21 cellular contexts compared by ENCODE assay signal in the genomic region with DNA sequence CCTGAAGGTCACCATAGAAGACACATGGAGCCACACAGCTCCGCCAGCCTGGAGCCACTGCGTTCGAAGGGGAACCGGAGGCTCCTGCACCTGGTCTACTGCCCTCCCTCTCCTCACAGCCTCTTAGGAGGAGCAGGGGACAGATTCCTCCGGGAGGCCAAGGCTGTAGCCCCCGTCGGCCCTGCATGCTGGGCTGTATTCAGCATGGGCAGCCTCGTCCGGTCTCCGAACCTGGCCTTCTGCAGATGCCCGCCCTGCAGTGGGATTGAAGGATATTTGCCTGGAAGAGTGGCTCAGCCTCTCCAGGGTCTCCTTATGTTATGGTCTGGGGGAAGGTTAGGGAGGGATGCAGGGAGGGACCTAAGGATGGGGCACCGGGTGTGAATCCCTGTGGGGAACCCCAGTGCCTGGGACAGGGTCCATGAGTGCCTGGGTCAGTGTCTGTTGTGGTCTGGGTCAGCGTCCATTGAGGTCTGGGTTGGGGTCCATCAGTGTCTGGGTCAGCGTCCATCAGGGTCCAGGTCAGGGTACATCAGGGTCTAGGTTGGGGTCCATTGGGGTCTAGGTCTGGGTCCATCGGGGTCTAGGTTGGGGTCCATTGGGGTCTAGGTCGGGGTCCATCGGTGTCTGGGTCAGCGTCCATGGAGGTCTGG. TPM values are rescaled to one million over a fixed set of nuclear protein-coding genes. Genes with fewer than 3 reads are reported as not detected.
DNase-seq lines count a peak whose midpoint lies in the region; ATAC-seq and TF ChIP-seq lines count a peak whose summit lies in the region.
"Had no signal": no experiment of that assay in that cellular context is flagged by ENCODE, and none has a peak within 500 bp of the region (broad histone marks: within the 10 kb centered on the region; RNA-seq: fewer than 3 reads in every experiment).

No MANE protein-coding gene starts in this region.

- intact Hi-C loops in sigmoid colon (cut with DNase I) = no loop called here

- peaks cover 6% of the 10 kb centered on the region for H3K36me3 Mint-ChIP-seq in activated naive CD8-positive, alpha-beta T cell treated with anti-CD3 and anti-CD28 coated beads, Interleukin-2, amount 10 ng/mL, durations not matched to agents 7 days and 5 days
- peaks cover 10% of the 10 kb centered on the region for H3K36me3 Mint-ChIP-seq in activated naive CD8-positive, alpha-beta T cell treated with anti-CD3 and anti-CD28 coated beads for 36 hours

- no peak for TF ChIP-seq POLR2A in sigmoid colon (IDR thresholded peaks at IDR 0.05)

- no peak overlapping the region for H3K27ac Mint-ChIP-seq in activated naive CD8-positive, alpha-beta T cell treated with anti-CD3 and anti-CD28 coated beads, Interleukin-2, amount 10 ng/mL, durations not matched to agents 7 days and 5 days
- H3K27ac Mint-ChIP-seq in activated naive CD8-positive, alpha-beta T cell treated with anti-CD3 and anti-CD28 coated beads for 36 hours = no peak overlapping the region

- H3K9me2 ChIP-seq in Loucy (replicated peaks; ENCODE audit: low read depth, low read length) = no peaks in the 10 kb centered on the region
- no peaks in the 10 kb centered on the region for H3K9me2 ChIP-seq in hepatocyte (replicated peaks; ENCODE audit: insufficient read depth)

- H2AFZ ChIP-seq in Loucy (ENCODE audit: low read length) (no peak overlapping the region), hepatocyte (no peak overlapping the region)

- H4K20me1 ChIP-seq in Loucy (ENCODE audit: insufficient read depth, low read length, poor library complexity, severe bottlenecking) (no peaks in the 10 kb centered on the region), hepatocyte (ENCODE audit: insufficient read depth, poor library complexity, severe bottlenecking) (no peaks in the 10 kb centered on the region)

- TF ChIP-seq CTCF in Loucy (conservative IDR thresholded peaks at IDR 0.05; ENCODE audit: low read length) = no peak
- no peak for TF ChIP-seq CTCF in hepatocyte (IDR thresholded peaks at IDR 0.05; ENCODE audit: poor library complexity)
- TF ChIP-seq CTCF in sigmoid colon (IDR thresholded peaks at IDR 0.05) = no peak

- H3K9me3 Mint-ChIP-seq in activated naive CD8-positive, alpha-beta T cell treated with anti-CD3 and anti-CD28 coated beads, Interleukin-2, amount 10 ng/mL, durations not matched to agents 7 days and 5 days = peaks cover 3% of the 10 kb centered on the region
- peaks cover 7% of the 10 kb centered on the region for H3K9me3 Mint-ChIP-seq in activated naive CD8-positive, alpha-beta T cell treated with anti-CD3 and anti-CD28 coated beads for 36 hours

- H3K27me3 ChIP-seq in Loucy (ENCODE audit: insufficient read depth, low read length, poor library complexity, severe bottlenecking) = no peaks in the 10 kb centered on the region
- no peaks in the 10 kb centered on the region for H3K27me3 ChIP-seq in hepatocyte
- H3K27me3 ChIP-seq in sigmoid colon = no peaks in the 10 kb centered on the region

- H3K79me2 ChIP-seq in Loucy (ENCODE audit: insufficient read depth, low read length) (no peaks in the 10 kb centered on the region), hepatocyte (no peaks in the 10 kb centered on the region)

- peaks cover 15% of the 10 kb centered on the region for H3K4me1 Mint-ChIP-seq in activated naive CD8-positive, alpha-beta T cell treated with anti-CD3 and anti-CD28 coated beads, Interleukin-2, amount 10 ng/mL, durations not matched to agents 7 days and 5 days
- peaks cover 7% of the 10 kb centered on the region for H3K4me1 Mint-ChIP-seq in activated naive CD8-positive, alpha-beta T cell treated with anti-CD3 and anti-CD28 coated beads for 36 hours

- no peak overlapping the region for H3K27ac ChIP-seq in hepatocyte
- H3K27ac ChIP-seq in sigmoid colon = no peak overlapping the region

- H3K27me3 Mint-ChIP-seq in activated naive CD8-positive, alpha-beta T cell treated with anti-CD3 and anti-CD28 coated beads, Interleukin-2, amount 10 ng/mL, durations not matched to agents 7 days and 5 days = peaks cover 10% of the 10 kb centered on the region
- H3K27me3 Mint-ChIP-seq in activated naive CD8-positive, alpha-beta T cell treated with anti-CD3 and anti-CD28 coated beads for 36 hours = peaks cover 12% of the 10 kb centered on the region

- DNase-seq in activated naive CD8-positive, alpha-beta T cell treated with anti-CD3 and anti-CD28 coated beads, Interleukin-2, amount 10 ng/mL, durations not matched to agents 7 days and 5 days = peak; percentile 20
- DNase-seq in activated naive CD8-positive, alpha-beta T cell treated with anti-CD3 and anti-CD28 coated beads for 36 hours = no peak
- DNase-seq in hepatocyte (ENCODE audit: low spot score) (peak; percentile 1), sigmoid colon (peak; percentile 48), NCI-H2227 (lab: John Stamatoyannopoulos, UW; ENCODE audit: unreplicated experiment) (no peak)
- DNase-seq: ACHN, C1 segment of cervical spinal cord, KBM-7, NCI-H1105 treated with DMSO at 0.1 percent for 48 hours, NCI-H1694, NCI-H2107, NCI-H2227 treated with DMSO at 0.1 percent for 48 hours, NCI-H510A treated with DMSO at 0.1 percent for 48 hours, NCI-H774, OCI-M1, SHP77 treated with DMSO at 0.1 percent for 48 hours had no signal

- H3K4me3 ChIP-seq in Loucy (ENCODE audit: low read length, poor library complexity, severe bottlenecking) (no peak overlapping the region), hepatocyte (no peak overlapping the region), sigmoid colon (no peak overlapping the region)

- no peak overlapping the region for H3K4me3 Mint-ChIP-seq in activated naive CD8-positive, alpha-beta T cell treated with anti-CD3 and anti-CD28 coated beads, Interleukin-2, amount 10 ng/mL, durations not matched to agents 7 days and 5 days
- H3K4me3 Mint-ChIP-seq in activated naive CD8-positive, alpha-beta T cell treated with anti-CD3 and anti-CD28 coated beads for 36 hours = no peak overlapping the region

- TF ChIP-seq EP300 in sigmoid colon (IDR thresholded peaks at IDR 0.05) = no peak

- H3K9me3 ChIP-seq in Loucy (ENCODE audit: insufficient read depth, low read depth, low read length) (no peaks in the 10 kb centered on the region), hepatocyte (ENCODE audit: low read depth) (no peaks in the 10 kb centered on the region), sigmoid colon (peaks cover 0 to 3% (median 0%) of the 10 kb centered on the region in 4 donors)

- no peaks in the 10 kb centered on the region for H3F3A ChIP-seq in Loucy (ENCODE audit: low read depth)

- H3K4me1 ChIP-seq in Loucy (ENCODE audit: insufficient read depth, low read length, poor library complexity, severe bottlenecking) (peaks cover 49% of the 10 kb centered on the region), hepatocyte (ENCODE audit: insufficient read depth) (no peaks in the 10 kb centered on the region), sigmoid colon (no peaks in the 10 kb centered on the region)

- no peaks in the 10 kb centered on the region for H3K36me3 ChIP-seq in Loucy (ENCODE audit: insufficient read depth, low read length)
- no peaks in the 10 kb centered on the region for H3K36me3 ChIP-seq in hepatocyte (replicated peaks; ENCODE audit: insufficient read depth, low read depth)
- H3K36me3 ChIP-seq in sigmoid colon = no peaks in the 10 kb centered on the region

- POLR2A ChIA-PET in activated naive CD8-positive, alpha-beta T cell treated with anti-CD3 and anti-CD28 coated beads, Interleukin-2, amount 10 ng/mL, durations not matched to agents 7 days and 5 days (lab: Charles Lee) = no interaction called here

- H3K4me2 ChIP-seq in Loucy (ENCODE audit: low read depth, low read length, poor library complexity, severe bottlenecking) = no peak overlapping the region
- no peak overlapping the region for H3K4me2 ChIP-seq in hepatocyte

- peak overlapping the region; percentile 46 for H3K9ac ChIP-seq in Loucy (ENCODE audit: low read depth, low read length, poor library complexity, severe bottlenecking)

- WGBS in hepatocyte (ENCODE audit: low lambda C conversion rate, missing lambda C conversion rate) = 94% methylated on average over 17 of the region's 18 CpGs
- 95 to 96% methylated on average over 18 of the region's 18 CpGs for WGBS in sigmoid colon, 2 donors

- no peak for ATAC-seq in activated naive CD8-positive, alpha-beta T cell treated with anti-CD3 and anti-CD28 coated beads, Interleukin-2, amount 10 ng/mL, durations not matched to agents 7 days and 5 days (ENCODE audit: low read depth)
- no peak for ATAC-seq in HG03280 (IDR thresholded peaks at IDR 0.05; ENCODE audit: unreplicated experiment)

RNA-seq across cellular contexts. Expression of a gene that starts 13.0 kb away (rescaled TPM):
- total RNA-seq in activated naive CD8-positive, alpha-beta T cell treated with anti-CD3 and anti-CD28 coated beads, Interleukin-2, amount 10 ng/mL, durations not matched to agents 7 days and 5 days = 1 to 10 TPM; 5.7 to 6.3 TPM
- total RNA-seq in activated naive CD8-positive, alpha-beta T cell treated with anti-CD3 and anti-CD28 coated beads for 36 hours = under 1 TPM; 0.28 to 0.45 TPM
- total RNA-seq in hepatocyte = 0.16 and 1.00 TPM in 2 replicates
- 0.22 and 0.63 TPM in 2 replicates for polyA plus RNA-seq in hepatocyte
- 1 to 10 TPM; 1.3 to 4.7 (median 3.4) TPM for total RNA-seq in sigmoid colon
- under 1 TPM in 1 of 3 donors, not detected in 2; 0.99 TPM for polyA plus RNA-seq in sigmoid colon

RNA-seq across cellular contexts. Expression of a gene that starts 16.3 kb away (rescaled TPM):
- total RNA-seq in activated naive CD8-positive, alpha-beta T cell treated with anti-CD3 and anti-CD28 coated beads, Interleukin-2, amount 10 ng/mL, durations not matched to agents 7 days and 5 days = not detected
- total RNA-seq in activated naive CD8-positive, alpha-beta T cell treated with anti-CD3 and anti-CD28 coated beads for 36 hours = not detected
- 0.28 and 0.97 TPM in 2 replicates for total RNA-seq in hepatocyte
- 2.6 and 2.7 TPM in 2 replicates for polyA plus RNA-seq in hepatocyte
- 1 to 10 TPM in 1 of 4 donors, under 1 TPM in 2, not detected in 1; 0.41 to 1.1 (median 0.71) TPM for total RNA-seq in sigmoid colon
- polyA plus RNA-seq in sigmoid colon = under 1 TPM in 2 of 3 donors, not detected in 1; under 0.01 to 0.28 TPM
- total RNA-seq: CD8-positive, alpha-beta memory T cell; H4; RPMI7951 had no signal

RNA-seq across cellular contexts. Expression of a gene that starts 46.8 kb away (rescaled TPM):
- 10 to 100 TPM; 53.7 to 56.6 TPM for total RNA-seq in activated naive CD8-positive, alpha-beta T cell treated with anti-CD3 and anti-CD28 coated beads, Interleukin-2, amount 10 ng/mL, durations not matched to agents 7 days and 5 days
- 10 to 100 TPM; 50.2 to 51.6 TPM for total RNA-seq in activated naive CD8-positive, alpha-beta T cell treated with anti-CD3 and anti-CD28 coated beads for 36 hours
- 53.2 and 57.0 TPM in 2 replicates for total RNA-seq in hepatocyte
- polyA plus RNA-seq in hepatocyte = 154 and 180 TPM in 2 replicates
- 10 to 100 TPM; 14.0 to 28.8 (median 17.0) TPM for total RNA-seq in sigmoid colon
- 10 to 100 TPM; 27.6 to 63.6 (median 30.3) TPM for polyA plus RNA-seq in sigmoid colon

Comparison
In these comparisons a context has a peak if more than half of its experiments do, and no peak if none do; other contexts are left out.
1. DNase-seq: peak in activated naive CD8-positive, alpha-beta T cell treated with anti-CD3 and anti-CD28 coated beads, Interleukin-2, amount 10 ng/mL, durations not matched to agents 7 days and 5 days (single experiment), hepatocyte (single experiment) and sigmoid colon (single experiment); none in activated naive CD8-positive, alpha-beta T cell treated with anti-CD3 and anti-CD28 coated beads for 36 hours (single experiment) and NCI-H2227 (single experiment).